ENCODE assay signal across 19 cellular contexts in the genomic region with DNA sequence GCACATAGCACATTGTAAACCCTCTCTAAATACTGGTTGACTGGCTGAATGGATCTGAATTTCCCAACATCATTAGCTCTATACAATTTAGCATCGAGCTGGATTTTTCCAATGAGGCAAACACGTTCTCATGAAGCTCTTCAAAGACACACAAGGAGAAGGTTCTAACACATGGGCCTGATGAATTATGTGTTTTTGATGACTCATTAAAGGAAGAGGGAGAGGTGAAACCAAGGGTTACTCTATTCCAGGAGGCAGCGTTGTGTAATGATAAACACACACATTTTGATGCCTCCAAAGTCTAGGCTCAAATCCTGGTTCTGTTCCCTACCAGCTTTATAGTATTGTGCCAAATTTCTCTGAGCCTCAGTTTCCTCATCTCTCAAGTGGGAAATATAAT.
DNase-seq lines count a peak whose midpoint lies in the region; ATAC-seq and TF ChIP-seq lines count a peak whose summit lies in the region.
"Had no signal": no experiment of that assay in that cellular context is flagged by ENCODE, and none has a peak within 500 bp of the region (broad histone marks: within the 10 kb centered on the region; RNA-seq: fewer than 3 reads in every experiment).

No MANE protein-coding gene starts in this region.

- H3K27me3 ChIP-seq in HUES48 (ENCODE audit: control insufficient read depth, insufficient read depth, low read length) = no peaks in the 10 kb centered on the region
- H3K27me3 ChIP-seq in iPS-20b (ENCODE audit: insufficient read depth, low read length) = no peaks in the 10 kb centered on the region
- H3K27me3 ChIP-seq: gastroesophageal sphincter had no signal

- no peak overlapping the region for H3K4me3 ChIP-seq in HUES48 (ENCODE audit: low read depth, low read length)
- H3K4me3 ChIP-seq in astrocyte of the spinal cord (ENCODE audit: low read depth, low read length) = no peak overlapping the region
- H3K4me3 ChIP-seq in iPS-20b (ENCODE audit: low read length) = 0 out of 2 replicates have a peak overlapping the region, but pooled peaks have one; percentile 7
- H3K4me3 ChIP-seq: gastroesophageal sphincter, HAP-1 had no signal

- no peak overlapping the region for H3K9ac ChIP-seq in HUES48 (ENCODE audit: low read depth, low read length)
- H3K9ac ChIP-seq in iPS-20b (ENCODE audit: low read depth, low read length) = no peak overlapping the region; the same call in 1 of the 2 replicates

- DNase-seq in DMS153 (lab: John Stamatoyannopoulos, UW) = peak; percentile 1
- DNase-seq in DMS153 treated with DMSO at 0.1 percent for 48 hours (lab: John Stamatoyannopoulos, UW; ENCODE audit: unreplicated experiment) = no peak
- DNase-seq in astrocyte of the spinal cord (ENCODE audit: low read depth, low spot score) = peak; percentile 12
- DNase-seq in HK-2 (ENCODE audit: unreplicated experiment) = no peak
- DNase-seq: 8988T; activated T-cell treated with anti-CD3 and anti-CD28 coated beads, Interleukin-2, amount 50 U/mL, for 1 hour; C1 segment of cervical spinal cord; central memory CD4-positive, alpha-beta T cell; DND-41; effector memory CD4-positive, alpha-beta T cell; MM.1S; NCI-H2029; right cardiac atrium had no signal

- no peaks in the 10 kb centered on the region for H3K36me3 ChIP-seq in HUES48 (ENCODE audit: control insufficient read depth, insufficient read depth, low read length)
- no peaks in the 10 kb centered on the region for H3K36me3 ChIP-seq in iPS-20b (ENCODE audit: insufficient read depth, low read depth, low read length)
- H3K36me3 ChIP-seq: gastroesophageal sphincter, HAP-1 had no signal

- H3K27ac ChIP-seq in HUES48 (ENCODE audit: low read depth, low read length) = peak overlapping the region; percentile 55
- no peak overlapping the region for H3K27ac ChIP-seq in iPS-20b (ENCODE audit: low read length)
- H3K27ac ChIP-seq: gastroesophageal sphincter had no signal

- in situ Hi-C loops in astrocyte of the spinal cord (cut with HindIII; ENCODE audit: low sequenced_read_pairs) = no loop called here

- TF ChIP-seq CTCF in astrocyte of the spinal cord (IDR thresholded peaks at IDR 0.05; ENCODE audit: low read depth, low read length) = no peak

- H3K4me1 ChIP-seq in HUES48 (ENCODE audit: control insufficient read depth, insufficient read depth, low read length) = peaks cover 22% of the 10 kb centered on the region
- peaks cover 19% of the 10 kb centered on the region for H3K4me1 ChIP-seq in iPS-20b (ENCODE audit: insufficient read depth, low read length)
- H3K4me1 ChIP-seq: HAP-1 had no signal

- ATAC-seq in HG02840 (IDR thresholded peaks at IDR 0.05; ENCODE audit: low FRiP score, unreplicated experiment) (no peak), HG03565 (IDR thresholded peaks at IDR 0.05; ENCODE audit: unreplicated experiment) (no peak)
- ATAC-seq: gastroesophageal sphincter, right cardiac atrium had no signal

- H3K9me3 ChIP-seq in HUES48 (ENCODE audit: control insufficient read depth, insufficient read depth, low read length) (no peaks in the 10 kb centered on the region), iPS-20b (ENCODE audit: insufficient read depth, low read depth, low read length) (no peaks in the 10 kb centered on the region)
- H3K9me3 ChIP-seq: gastroesophageal sphincter, HAP-1 had no signal

Comparison
In these comparisons a context has a peak if more than half of its experiments do, and no peak if none do; other contexts are left out.
1. DNase-seq: peak in DMS153 (single experiment) and astrocyte of the spinal cord (single experiment); none in DMS153 treated with DMSO at 0.1 percent for 48 hours (single experiment) and HK-2 (single experiment).